In genomic region chr20:31831211-31831610, GRCh38 we compare ENCODE assay signal across 30 cellular contexts. TPM values are rescaled to one million over a fixed set of nuclear protein-coding genes. Genes with fewer than 3 reads are reported as not detected.
"Had no signal": no experiment of that assay in that cellular context is flagged by ENCODE, and none has a peak within 500 bp of the region (broad histone marks: within the 10 kb centered on the region; RNA-seq: fewer than 3 reads in every experiment).

No MANE protein-coding gene starts in this region.

- H3K9ac ChIP-seq: parathyroid adenoma had no signal

- H3K36me3 ChIP-seq: heart right ventricle, left ventricle myocardium inferior, right atrium auricular region, right lobe of liver, stomach, thyroid gland, transverse colon, upper lobe of left lung had no signal

- H3K4me3 ChIP-seq: heart right ventricle, hepatocyte, left ventricle myocardium inferior, lung, mucosa of descending colon, right atrium auricular region, right lobe of liver, smooth muscle cell, stomach, testis, thyroid gland, transverse colon, upper lobe of left lung had no signal

- H3K4me1 ChIP-seq: parathyroid adenoma, right lobe of liver had no signal

- H3K4me3 Mint-ChIP-seq: mesothelial cell of epicardium; naive thymus-derived CD4-positive, alpha-beta T cell; natural killer cell treated with Interleukin-12 subunit alpha and Interleukin-12 subunit beta and Interleukin-15 and Interleukin-18, amount 100 ng/mL, for 72 hours; stimulated activated naive B cell treated with anti-CD40 and anti-IgM and Interleukin-4, amounts not matched to agents 10 μg/mL and 1 μg/mL and 100 μg/mL, for 72 hours had no signal

- H3K9me3 ChIP-seq: heart right ventricle, left ventricle myocardium inferior, mucosa of descending colon, right atrium auricular region, right lobe of liver, stomach, testis, thyroid gland, transverse colon, upper lobe of left lung had no signal

- H3K27me3 ChIP-seq: hepatocyte, right atrium auricular region, right lobe of liver, testis, thyroid gland, transverse colon, upper lobe of left lung had no signal

- ATAC-seq: heart right ventricle; mucosa of descending colon; naive thymus-derived CD4-positive, alpha-beta T cell; natural killer cell treated with Interleukin-12 subunit alpha and Interleukin-12 subunit beta and Interleukin-15 and Interleukin-18, amount 100 ng/mL, for 72 hours; right lobe of liver; stimulated activated naive B cell treated with anti-CD40 and anti-IgM and Interleukin-4, amounts not matched to agents 10 μg/mL and 1 μg/mL and 100 μg/mL, for 72 hours; stimulated activated naive CD8-positive, alpha-beta T cell treated with anti-CD3 and anti-CD28 coated beads, Interleukin-15, Interleukin-2, amounts not matched to agents 100 U/mL and 50 U/mL, for 24 hours had no signal

- DNase-seq: heart right ventricle; islet precursor cell; left ventricle myocardium inferior; mesendoderm; mucosa of descending colon; naive thymus-derived CD4-positive, alpha-beta T cell; stimulated activated CD4-positive, alpha-beta T cell treated with anti-CD3 and anti-CD28 coated beads, Interleukin-1b, Interleukin-23, amount 100 ng/mL, for 48 hours; stimulated activated CD4-positive, alpha-beta T cell treated with anti-CD3 and anti-CD28 coated beads, Interleukin-2, amount 100 ng/mL, for 48 hours; stimulated activated naive B cell treated with anti-CD40 and anti-IgM and Interleukin-4, amounts not matched to agents 10 μg/mL and 1 μg/mL and 100 μg/mL, for 72 hours; stimulated activated naive CD8-positive, alpha-beta T cell treated with anti-CD3 and anti-CD28 coated beads, Interleukin-15, Interleukin-2, amounts not matched to agents 100 U/mL and 50 U/mL, for 24 hours; stomach; testis; thyroid gland; transverse colon had no signal

- H3K27me3 Mint-ChIP-seq: natural killer cell treated with Interleukin-12 subunit alpha and Interleukin-12 subunit beta and Interleukin-15 and Interleukin-18, amount 100 ng/mL, for 72 hours had no signal

- H3K27ac Mint-ChIP-seq: mesothelial cell of epicardium; naive thymus-derived CD4-positive, alpha-beta T cell; natural killer cell treated with Interleukin-12 subunit alpha and Interleukin-12 subunit beta and Interleukin-15 and Interleukin-18, amount 100 ng/mL, for 72 hours; stimulated activated naive B cell treated with anti-CD40 and anti-IgM and Interleukin-4, amounts not matched to agents 10 μg/mL and 1 μg/mL and 100 μg/mL, for 72 hours had no signal

- H2AFZ ChIP-seq: hepatocyte, parathyroid adenoma had no signal

- H3K9me3 Mint-ChIP-seq: mesothelial cell of epicardium; naive thymus-derived CD4-positive, alpha-beta T cell; natural killer cell treated with Interleukin-12 subunit alpha and Interleukin-12 subunit beta and Interleukin-15 and Interleukin-18, amount 100 ng/mL, for 72 hours; stimulated activated naive B cell treated with anti-CD40 and anti-IgM and Interleukin-4, amounts not matched to agents 10 μg/mL and 1 μg/mL and 100 μg/mL, for 72 hours had no signal

- H3K36me3 Mint-ChIP-seq: mesothelial cell of epicardium; naive thymus-derived CD4-positive, alpha-beta T cell; natural killer cell treated with Interleukin-12 subunit alpha and Interleukin-12 subunit beta and Interleukin-15 and Interleukin-18, amount 100 ng/mL, for 72 hours; stimulated activated naive B cell treated with anti-CD40 and anti-IgM and Interleukin-4, amounts not matched to agents 10 μg/mL and 1 μg/mL and 100 μg/mL, for 72 hours had no signal

- H3K79me2 ChIP-seq: hepatocyte, parathyroid adenoma had no signal

- H3K4me2 ChIP-seq: hepatocyte, smooth muscle cell had no signal

- H3K27ac ChIP-seq: heart right ventricle, hepatocyte, left ventricle myocardium inferior, parathyroid adenoma, right atrium auricular region, right lobe of liver, stomach, testis, thyroid gland, transverse colon, upper lobe of left lung had no signal

RNA-seq across cellular contexts. Expression of gene MYLK2, which starts 12.1 kb away (rescaled TPM):
- total RNA-seq: hepatocyte, posterior vena cava, renal cortical epithelial cell, right lobe of liver, upper lobe of left lung had no signal
- polyA plus RNA-seq: naive thymus-derived CD4-positive, alpha-beta T cell; urinary bladder had no signal

RNA-seq across cellular contexts. Expression of gene FOXS1, which starts 14.2 kb away (rescaled TPM):
- total RNA-seq: naive thymus-derived CD4-positive, alpha-beta T cell; natural killer cell treated with Interleukin-12 subunit alpha and Interleukin-12 subunit beta and Interleukin-15 and Interleukin-18, amount 100 ng/mL, for 72 hours; pulmonary artery endothelial cell had no signal
- polyA plus RNA-seq: naive thymus-derived CD4-positive, alpha-beta T cell; neural cell had no signal

RNA-seq across cellular contexts. Expression of gene DUSP15, which starts 39.1 kb away (rescaled TPM):
- total RNA-seq: naive thymus-derived CD4-positive, alpha-beta T cell; natural killer cell treated with Interleukin-12 subunit alpha and Interleukin-12 subunit beta and Interleukin-15 and Interleukin-18, amount 100 ng/mL, for 72 hours; pulmonary artery endothelial cell had no signal
- polyA plus RNA-seq: naive thymus-derived CD4-positive, alpha-beta T cell had no signal

RNA-seq across cellular contexts. Expression of gene TTLL9, which starts 39.2 kb away (rescaled TPM):
- total RNA-seq: hepatocyte; kidney epithelial cell; myocyte; naive thymus-derived CD4-positive, alpha-beta T cell; natural killer cell treated with Interleukin-12 subunit alpha and Interleukin-12 subunit beta and Interleukin-15 and Interleukin-18, amount 100 ng/mL, for 72 hours; right atrium auricular region; right lobe of liver; smooth muscle cell; transverse colon had no signal
- polyA plus RNA-seq: naive thymus-derived CD4-positive, alpha-beta T cell had no signal
